ENCODE assay signal across 8 cellular contexts in the genomic region with DNA sequence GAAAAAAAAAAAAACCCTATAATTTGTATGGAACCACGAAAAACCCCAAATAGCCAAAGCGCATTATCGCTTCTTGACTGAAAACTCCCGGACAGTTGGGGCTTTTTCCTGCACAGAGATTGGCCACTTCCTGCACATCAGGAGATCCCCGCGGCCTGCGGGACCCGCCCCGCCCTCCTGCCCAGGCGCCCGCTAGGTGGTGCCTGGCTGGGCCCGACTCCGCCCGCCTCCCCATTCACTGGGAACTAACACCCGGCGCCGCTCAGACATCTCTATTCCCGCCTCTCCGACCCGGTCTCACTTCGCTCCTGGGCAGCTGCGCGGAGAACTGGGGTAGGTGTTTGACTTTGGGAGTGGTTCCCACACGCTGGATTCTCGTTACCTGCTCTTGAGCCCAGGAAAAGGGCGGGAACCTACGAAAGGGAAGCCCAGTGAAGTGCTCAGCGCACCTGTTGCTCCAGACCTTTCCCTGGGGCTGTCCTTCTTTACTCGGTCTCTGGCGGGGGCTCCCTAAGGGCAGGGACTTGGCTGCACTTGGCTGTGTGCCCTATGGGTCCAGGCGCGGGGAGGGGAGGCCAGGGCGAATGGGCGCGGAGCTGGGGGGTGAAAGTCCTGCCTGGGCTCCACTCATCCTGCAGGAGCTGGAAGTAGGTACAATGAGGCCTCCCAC. TPM values are rescaled to one million over a fixed set of nuclear protein-coding genes. Genes with fewer than 3 reads are reported as not detected.
DNase-seq lines count a peak whose midpoint lies in the region; ATAC-seq and TF ChIP-seq lines count a peak whose summit lies in the region.

A gene with protein sequence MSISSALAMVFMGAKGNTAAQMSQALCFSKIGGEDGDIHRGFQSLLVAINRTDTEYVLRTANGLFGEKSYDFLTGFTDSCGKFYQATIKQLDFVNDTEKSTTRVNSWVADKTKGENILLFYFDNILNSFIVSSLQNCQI (plus strand): TSS at position 234 of the 670 bp plus-strand sequence. CDS start 4,155 bp downstream, outside the sequence.

- ATAC-seq in GM18867 (IDR thresholded peaks at IDR 0.05; ENCODE audit: unreplicated experiment), result peak; percentile 92
- ATAC-seq in HG03025 (IDR thresholded peaks at IDR 0.05; ENCODE audit: low FRiP score, unreplicated experiment), result peak; percentile 86

- H3K79me2 ChIP-seq in parathyroid adenoma, result no peaks in the 10 kb centered on the region

- H3K27ac Mint-ChIP-seq in activated T-helper 1 cell treated with anti-CD3 and anti-CD28 coated beads, Interleukin-12 subunit alpha, Interleukin-12 subunit beta, Interleukin-2, Interleukin-4 antibody, amounts not matched to agents 30 ng/mL and 10 ng/mL and 1 ng/mL, durations not matched to agents 14 hours and 24 hours and 36 hours, result peak within 1 kb of the TSS; percentile 87

- peak within 1 kb of the TSS; percentile 71 for H3K4me2 ChIP-seq in parathyroid adenoma (ENCODE audit: low read length)

- H3K4me1 Mint-ChIP-seq in activated T-helper 1 cell treated with anti-CD3 and anti-CD28 coated beads, Interleukin-12 subunit alpha, Interleukin-12 subunit beta, Interleukin-2, Interleukin-4 antibody, amounts not matched to agents 30 ng/mL and 10 ng/mL and 1 ng/mL, durations not matched to agents 14 hours and 24 hours and 36 hours (ENCODE audit: low read depth), result peaks cover 46% of the 10 kb centered on the region

- no peaks in the 10 kb centered on the region for H3K4me1 ChIP-seq in parathyroid adenoma

- H3K27me3 Mint-ChIP-seq in activated T-helper 1 cell treated with anti-CD3 and anti-CD28 coated beads, Interleukin-12 subunit alpha, Interleukin-12 subunit beta, Interleukin-2, Interleukin-4 antibody, amounts not matched to agents 30 ng/mL and 10 ng/mL and 1 ng/mL, durations not matched to agents 14 hours and 24 hours and 36 hours (ENCODE audit: insufficient read depth), result peaks cover 5% of the 10 kb centered on the region

- peak; percentile 14 for TF ChIP-seq CTCF in parathyroid adenoma (IDR thresholded peaks at IDR 0.05)

- H2AFZ ChIP-seq in parathyroid adenoma, result peak within 1 kb of the TSS; percentile 82

- no peak within 1 kb of the TSS for H3K27ac ChIP-seq in parathyroid adenoma

- peak within 1 kb of the TSS; percentile 88 for H3K4me3 Mint-ChIP-seq in activated T-helper 1 cell treated with anti-CD3 and anti-CD28 coated beads, Interleukin-12 subunit alpha, Interleukin-12 subunit beta, Interleukin-2, Interleukin-4 antibody, amounts not matched to agents 30 ng/mL and 10 ng/mL and 1 ng/mL, durations not matched to agents 14 hours and 24 hours and 36 hours

- intact Hi-C loops in activated T-helper 1 cell treated with anti-CD3 and anti-CD28 coated beads, Interleukin-12 subunit alpha, Interleukin-12 subunit beta, Interleukin-2, Interleukin-4 antibody, amounts not matched to agents 30 ng/mL and 10 ng/mL and 1 ng/mL, durations not matched to agents 14 hours and 24 hours and 36 hours (cut with micrococcal nuclease), result loop anchor here (5.0 to 10.0 kb wide), 3 partner anchors 584 to 1762 kb away; a partner anchor contains a TSS

- no peaks in the 10 kb centered on the region for H3K27me3 ChIP-seq in parathyroid adenoma (ENCODE audit: control insufficient read depth, insufficient read depth, low read length)

- H3K9me3 Mint-ChIP-seq in activated T-helper 1 cell treated with anti-CD3 and anti-CD28 coated beads, Interleukin-12 subunit alpha, Interleukin-12 subunit beta, Interleukin-2, Interleukin-4 antibody, amounts not matched to agents 30 ng/mL and 10 ng/mL and 1 ng/mL, durations not matched to agents 14 hours and 24 hours and 36 hours, result peaks cover 5% of the 10 kb centered on the region

- H3K9ac ChIP-seq in parathyroid adenoma, result no peak within 1 kb of the TSS

- no peaks in the 10 kb centered on the region for H3K9me3 ChIP-seq in parathyroid adenoma (ENCODE audit: control insufficient read depth, low read length)

- peaks cover 13% of the 10 kb centered on the region for H3K36me3 Mint-ChIP-seq in activated T-helper 1 cell treated with anti-CD3 and anti-CD28 coated beads, Interleukin-12 subunit alpha, Interleukin-12 subunit beta, Interleukin-2, Interleukin-4 antibody, amounts not matched to agents 30 ng/mL and 10 ng/mL and 1 ng/mL, durations not matched to agents 14 hours and 24 hours and 36 hours (ENCODE audit: low read depth)

- no peaks in the 10 kb centered on the region for H3K36me3 ChIP-seq in parathyroid adenoma (ENCODE audit: control insufficient read depth, insufficient read depth, low read length)

- H3K4me3 ChIP-seq in parathyroid adenoma (ENCODE audit: low read depth, low read length), result no peak within 1 kb of the TSS

- DNase-seq in AG08395 (ENCODE audit: low spot score), result peak; percentile 74
- DNase-seq in NCI-H345 treated with DMSO at 0.1 percent for 48 hours (lab: John Stamatoyannopoulos, UW; ENCODE audit: unreplicated experiment), result peak; percentile 72
- DNase-seq in activated T-helper 1 cell treated with anti-CD3 and anti-CD28 coated beads, Interleukin-12 subunit alpha, Interleukin-12 subunit beta, Interleukin-2, Interleukin-4 antibody, amounts not matched to agents 30 ng/mL and 10 ng/mL and 1 ng/mL, durations not matched to agents 14 hours and 24 hours and 36 hours (ENCODE audit: low spot score), result peak; percentile 68
- DNase-seq in globus pallidus (ENCODE audit: low spot score), result peak; percentile 72
- DNase-seq in inferior parietal cortex (ENCODE audit: extremely low spot score), result no peak

RNA-seq across cellular contexts. Expression of the gene that starts here (rescaled TPM):
- total RNA-seq in activated T-helper 1 cell treated with anti-CD3 and anti-CD28 coated beads, Interleukin-12 subunit alpha, Interleukin-12 subunit beta, Interleukin-2, Interleukin-4 antibody, amounts not matched to agents 30 ng/mL and 10 ng/mL and 1 ng/mL, durations not matched to agents 14 hours and 24 hours and 36 hours, result 19.7 and 27.8 TPM in 2 replicates
